Comparison of ENCODE assay signal across 16 cellular contexts in the genomic region with DNA sequence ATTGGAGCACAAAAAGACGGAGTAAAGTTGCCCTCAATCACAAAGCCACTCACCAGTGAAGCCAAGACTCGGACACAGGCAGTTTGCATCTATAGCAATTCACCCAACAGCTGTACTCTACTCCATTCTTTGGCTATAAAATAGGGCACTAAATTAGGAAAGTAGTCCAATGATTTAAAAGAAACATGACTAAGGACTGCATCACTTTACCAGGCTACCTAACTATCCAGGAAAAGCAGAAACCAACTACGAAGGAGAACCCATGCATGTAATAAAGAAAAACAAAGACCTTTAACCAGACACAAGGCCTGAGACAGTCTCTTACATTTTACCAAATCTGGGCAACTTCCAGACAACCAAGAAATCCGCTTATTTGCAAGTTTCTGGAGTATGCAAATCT.
"Had no signal": no experiment of that assay in that cellular context is flagged by ENCODE, and none has a peak within 500 bp of the region (broad histone marks: within the 10 kb centered on the region; RNA-seq: fewer than 3 reads in every experiment).

No MANE protein-coding gene starts in this region.

- ATAC-seq: activated T-helper 17 cell treated with anti-CD3 and anti-CD28 coated beads, Interleukin-2, amount 50 U/mL, for 72 hours; left ventricle myocardium superior; stimulated activated naive CD8-positive, alpha-beta T cell treated with anti-CD3 and anti-CD28 coated beads, Interleukin-15, Interleukin-2, amounts not matched to agents 100 U/mL and 50 U/mL, for 24 hours had no signal

- H3K27ac Mint-ChIP-seq: activated naive CD4-positive, alpha-beta T cell treated with anti-CD3 and anti-CD28 coated beads for 36 hours; activated T-helper 17 cell treated with anti-CD3 and anti-CD28 coated beads, Interleukin-2, amount 50 U/mL, for 72 hours; naive B cell had no signal

- DNase-seq: activated CD4-positive, alpha-beta T cell treated with anti-CD3 and anti-CD28 coated beads, Interleukin-2, amount 50 U/mL, for 1 hour; activated CD4-positive, CD25-positive, alpha-beta regulatory T cell; activated naive CD4-positive, alpha-beta T cell treated with anti-CD3 and anti-CD28 coated beads for 36 hours; activated T-cell treated with anti-CD3 and anti-CD28 coated beads for 4 hours; esophagus squamous epithelium; gastrocnemius medialis; islet precursor cell; left ventricle myocardium superior; naive B cell; stimulated activated CD4-positive, alpha-beta T cell treated with anti-CD3 and anti-CD28 coated beads, Interleukin-4, amount 100 ng/mL, for 1 hour; stimulated activated CD8-positive, alpha-beta memory T cell treated with anti-CD3 and anti-CD28 coated beads, Interleukin-4, amount 100 ng/mL, for 48 hours; stimulated activated naive CD8-positive, alpha-beta T cell treated with anti-CD3 and anti-CD28 coated beads, Interleukin-15, Interleukin-2, amounts not matched to agents 100 U/mL and 50 U/mL, for 24 hours; T-helper 2 cell; testis; upper lobe of right lung had no signal

- H3K27me3 Mint-ChIP-seq: activated T-helper 17 cell treated with anti-CD3 and anti-CD28 coated beads, Interleukin-2, amount 50 U/mL, for 72 hours had no signal

- H3K4me3 ChIP-seq: esophagus squamous epithelium, gastrocnemius medialis, testis, upper lobe of right lung had no signal

- H3K27me3 ChIP-seq: esophagus squamous epithelium, gastrocnemius medialis, testis, upper lobe of right lung had no signal

- H3K4me1 Mint-ChIP-seq: activated T-helper 17 cell treated with anti-CD3 and anti-CD28 coated beads, Interleukin-2, amount 50 U/mL, for 72 hours; naive B cell had no signal

- H3K36me3 Mint-ChIP-seq: naive B cell had no signal

- H3K4me1 ChIP-seq: esophagus squamous epithelium, gastrocnemius medialis, testis had no signal

- H3K9me3 ChIP-seq: esophagus squamous epithelium, gastrocnemius medialis, testis, upper lobe of right lung had no signal

- H3K4me3 Mint-ChIP-seq: activated naive CD4-positive, alpha-beta T cell treated with anti-CD3 and anti-CD28 coated beads for 36 hours; activated T-helper 17 cell treated with anti-CD3 and anti-CD28 coated beads, Interleukin-2, amount 50 U/mL, for 72 hours; naive B cell had no signal

- H3K27ac ChIP-seq: esophagus squamous epithelium, gastrocnemius medialis, testis, upper lobe of right lung had no signal

- H3K36me3 ChIP-seq: esophagus squamous epithelium, gastrocnemius medialis, upper lobe of right lung had no signal
